8 cellular contexts compared by ENCODE assay signal in genomic region chr6:33208089-33208967, GRCh38. TPM values are rescaled to one million over a fixed set of nuclear protein-coding genes. Genes with fewer than 3 reads are reported as not detected.
DNase-seq lines count a peak whose midpoint lies in the region; ATAC-seq and TF ChIP-seq lines count a peak whose summit lies in the region.

RING1 (plus strand) TSS chr6:33208500; CDS start chr6:33208823, 323 bp downstream.

- no peaks in the 10 kb centered on the region; the same call in 1 of the 2 replicates for H4K20me1 ChIP-seq in DOHH2 (ENCODE audit: control insufficient read depth, insufficient read depth, low read depth, low read length)

- H3K27ac ChIP-seq in DOHH2 (ENCODE audit: low read depth, low read length) (peak within 1 kb of the TSS; percentile 64), caudate nucleus (ENCODE audit: low read depth, low read length) (peak within 1 kb of the TSS; percentile 85), spleen (peak within 1 kb of the TSS; percentile 93 to 95 (median 94))

- peak; percentile 71 for DNase-seq in HCEC 1CT
- DNase-seq in NCI-H2196 (lab: John Stamatoyannopoulos, UW; ENCODE audit: unreplicated experiment): peak; percentile 86
- peak; percentile 76 for DNase-seq in activated CD4-positive, CD25-positive, alpha-beta regulatory T cell treated with anti-CD3 and anti-CD28 coated beads, Interleukin-2, amount 50 U/mL, for 16 hours (ENCODE audit: low read depth, low spot score)
- DNase-seq in caudate nucleus (lab: John Stamatoyannopoulos, UW): peak in 58 of 61 donors; percentile 45 to 93 (median 78)
- peak; percentile 72 for DNase-seq in iris pigment epithelial cell (ENCODE audit: low read depth)
- DNase-seq in spleen: peak; percentile 97

- intact Hi-C loops in spleen (cut with DNase I; ENCODE audit: low total_unique reads): no loop called here

- ATAC-seq in HG03571 (IDR thresholded peaks at IDR 0.05; ENCODE audit: unreplicated experiment): no peak

- no peaks in the 10 kb centered on the region for H3K9me3 ChIP-seq in DOHH2 (ENCODE audit: control insufficient read depth, insufficient read depth, low read length)
- H3K9me3 ChIP-seq in spleen: no peaks in the 10 kb centered on the region

- H3F3A ChIP-seq in DOHH2 (ENCODE audit: control insufficient read depth, insufficient read depth): peaks cover 24% of the 10 kb centered on the region

- WGBS in spleen, 5 donors: 0 to 2% (median 0%) methylated on average over 32 to 84 of the region's 86 CpGs

- no peaks in the 10 kb centered on the region for H3K9me2 ChIP-seq in DOHH2 (replicated peaks; ENCODE audit: control insufficient read depth, low read length)

- H3K4me3 ChIP-seq in DOHH2 (ENCODE audit: low read length) (peak within 1 kb of the TSS; percentile 94), spleen (peak within 1 kb of the TSS; percentile 44 to 78 (median 66))

- H3K4me2 ChIP-seq in DOHH2 (ENCODE audit: low read length): peak within 1 kb of the TSS; percentile 99

- H3K36me3 ChIP-seq in DOHH2 (ENCODE audit: control insufficient read depth, low read length): peaks cover 19% of the 10 kb centered on the region
- H3K36me3 ChIP-seq in spleen: peaks cover 0 to 42% (median 27%) of the 10 kb centered on the region in 6 donors

- H3K27me3 ChIP-seq in DOHH2 (ENCODE audit: control insufficient read depth, low read length): peaks cover 6% of the 10 kb centered on the region
- peaks cover 0 to 13% (median 5%) of the 10 kb centered on the region in 7 donors for H3K27me3 ChIP-seq in spleen (replicated peaks in 1 of 7)

- H3K4me1 ChIP-seq in DOHH2 (ENCODE audit: control insufficient read depth, low read length) (peaks cover 46% of the 10 kb centered on the region), spleen (peaks cover 24 to 82% (median 51%) of the 10 kb centered on the region in 6 donors)

- H3K79me2 ChIP-seq in DOHH2 (ENCODE audit: control insufficient read depth, low read length): peaks cover 17% of the 10 kb centered on the region

- TF ChIP-seq CTCF in DOHH2 (IDR thresholded peaks at IDR 0.05; ENCODE audit: low read depth, low read length, poor library complexity, severe bottlenecking) (no peak), spleen (IDR thresholded peaks at IDR 0.05 in 8 of 11, conservative IDR thresholded peaks at IDR 0.05 in 3 of 11) (peak in 3 of 11 experiments; percentile 28 to 41 (median 28))

- TF ChIP-seq POLR2A in spleen (IDR thresholded peaks at IDR 0.05): peak; percentile 72 to 94 (median 93)

RNA-seq across cellular contexts. Expression of gene RING1, which starts in this region (rescaled TPM):
- 10 to 100 TPM; 13.4 to 37.8 (median 29.6) TPM for total RNA-seq in spleen
- polyA plus RNA-seq in spleen: 10 to 100 TPM; 29.2 to 42.3 (median 32.5) TPM
